In the genomic region with DNA sequence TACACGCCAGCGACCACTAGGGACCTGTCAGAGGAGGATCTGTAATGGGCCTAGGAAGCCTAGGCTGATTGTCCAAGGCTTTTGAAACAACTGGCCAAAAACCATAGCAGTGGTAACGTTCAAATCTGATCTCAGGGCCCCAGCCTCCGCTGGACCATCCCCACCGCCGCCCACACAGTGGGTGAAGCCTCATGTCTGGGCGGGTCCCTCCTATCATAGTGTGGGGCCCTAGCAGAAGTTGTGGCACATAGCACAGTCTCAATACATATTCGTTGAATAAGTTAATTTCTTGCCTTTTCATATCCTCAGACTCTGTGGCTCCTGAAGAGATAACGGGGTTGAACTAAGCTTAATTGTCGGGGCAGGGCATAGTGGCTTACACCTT, we compare ENCODE assay signal across 8 cellular contexts. TPM values are rescaled to one million over a fixed set of nuclear protein-coding genes. Genes with fewer than 3 reads are reported as not detected.
DNase-seq lines count a peak whose midpoint lies in the region; ATAC-seq, FAIRE-seq and TF ChIP-seq lines count a peak whose summit lies in the region.

No MANE protein-coding gene starts in this region.

- FAIRE-seq in D721Med (lab: Jason Lieb, UNC): no peak

- H3K9me3 ChIP-seq in ascending aorta: no peaks in the 10 kb centered on the region
- H3K9me3 ChIP-seq in right lobe of liver: no peaks in the 10 kb centered on the region
- H3K9me3 ChIP-seq in testis: no peaks in the 10 kb centered on the region

- intact Hi-C loops in ascending aorta (cut with DNase I) (loop anchor here (1.0 kb wide), 1 partner anchor 121 kb away; no protein-coding TSS in a partner anchor), right lobe of liver (cut with DNase I) (no loop called here), testis (cut with DNase I; ENCODE audit: low total_unique reads) (no loop called here)

- no peak for TF ChIP-seq POLR2A in right lobe of liver (IDR thresholded peaks at IDR 0.05)
- no peak for TF ChIP-seq POLR2A in testis (IDR thresholded peaks at IDR 0.05)

- no peak for DNase-seq in D721Med (ENCODE audit: insufficient read length, low spot score)
- DNase-seq in ascending aorta (ENCODE audit: low spot score in 2 of 2): peak in 1 of 2 donors; percentile 76
- peak in 1 of 3 donors; percentile 63 for DNase-seq in right lobe of liver
- DNase-seq in testis: no peak
- no peak for DNase-seq in NCI-H774 (lab: John Stamatoyannopoulos, UW)
- DNase-seq in EL: no peak

- TF ChIP-seq CTCF in D721Med (IDR thresholded peaks at IDR 0.05; ENCODE audit: insufficient read depth, missing control alignments): peak; percentile 23
- TF ChIP-seq CTCF in ascending aorta (IDR thresholded peaks at IDR 0.05): peak in 2 of 3 experiments; percentile 8 to 41
- TF ChIP-seq CTCF in right lobe of liver (IDR thresholded peaks at IDR 0.05): peak; percentile 47 to 49 (median 47)
- peak; percentile 14 to 49 (median 42) for TF ChIP-seq CTCF in testis (IDR thresholded peaks at IDR 0.05)

- H3K27ac ChIP-seq in ascending aorta: no peak overlapping the region
- H3K27ac ChIP-seq in right lobe of liver: no peak overlapping the region
- H3K27ac ChIP-seq in testis: peak overlapping the region in 1 of 2 donors; percentile 69

- WGBS in right lobe of liver (ENCODE audit: insufficient coverage, low coverage, low lambda C conversion rate, missing lambda C conversion rate): 22% methylated on average over 9 of the region's 10 CpGs
- 7 to 8% methylated on average over 10 of the region's 10 CpGs for WGBS in testis, 2 donors

- H3K27me3 ChIP-seq in ascending aorta (no peaks in the 10 kb centered on the region), right lobe of liver (no peaks in the 10 kb centered on the region), testis (no peaks in the 10 kb centered on the region)

- peaks cover 4 to 14% of the 10 kb centered on the region in 2 donors for H3K36me3 ChIP-seq in ascending aorta
- peaks cover 0 to 2% (median 0%) of the 10 kb centered on the region in 4 donors for H3K36me3 ChIP-seq in right lobe of liver
- H3K36me3 ChIP-seq in testis (ENCODE audit: low read depth, missing control alignments): no peaks in the 10 kb centered on the region

- peak; percentile 10 for ATAC-seq in HG03354 (IDR thresholded peaks at IDR 0.05; ENCODE audit: poor library complexity, severe bottlenecking, unreplicated experiment)
- ATAC-seq in right lobe of liver: no peak
- ATAC-seq in GM18868 (IDR thresholded peaks at IDR 0.05; ENCODE audit: unreplicated experiment): no peak

- H3K4me1 ChIP-seq in ascending aorta: peaks cover 7 to 17% of the 10 kb centered on the region in 2 donors
- peaks cover 0 to 17% (median 4%) of the 10 kb centered on the region in 4 donors for H3K4me1 ChIP-seq in right lobe of liver
- peaks cover 13% of the 10 kb centered on the region for H3K4me1 ChIP-seq in testis

- H3K4me3 ChIP-seq in ascending aorta: peak overlapping the region; percentile 95 to 99
- peak overlapping the region; percentile 99 to 100 (median 99) for H3K4me3 ChIP-seq in right lobe of liver
- peak overlapping the region; percentile 98 to 100 for H3K4me3 ChIP-seq in testis

RNA-seq across cellular contexts. Expression of gene DPH1, which starts 0.8 kb away (rescaled TPM):
- total RNA-seq in ascending aorta: 125 TPM
- 10 to 100 TPM; 20.0 to 41.1 (median 25.4) TPM for total RNA-seq in right lobe of liver
- total RNA-seq in testis: 10 to 100 TPM; 91.9 to 93.3 TPM
- polyA plus RNA-seq in testis (ENCODE audit: insufficient read depth, low read depth, low replicate concordance): 32.6 TPM

RNA-seq across cellular contexts. Expression of gene RTN4RL1, which starts 5.6 kb away (rescaled TPM):
- total RNA-seq in ascending aorta (11.5 TPM), right lobe of liver (1 to 10 TPM in 5 of 6 experiments, under 1 TPM in 1; 0.54 to 2.6 (median 1.4) TPM), testis (1 to 10 TPM; 1.7 to 1.8 TPM)
- 1.8 TPM for polyA plus RNA-seq in testis (ENCODE audit: insufficient read depth, low read depth, low replicate concordance)

RNA-seq across cellular contexts. Expression of gene OVCA2, which starts 11.1 kb away (rescaled TPM):
- total RNA-seq in ascending aorta (71.3 TPM), right lobe of liver (10 to 100 TPM; 10.3 to 36.2 (median 14.8) TPM), testis (10 to 100 TPM; 46.3 to 55.1 TPM)
- polyA plus RNA-seq in testis (ENCODE audit: insufficient read depth, low read depth, low replicate concordance): 46.3 TPM

RNA-seq across cellular contexts. Expression of gene HIC1, which starts 24.1 kb away (rescaled TPM):
- total RNA-seq in ascending aorta: 131 TPM
- 10 to 100 TPM in 2 of 6 experiments, 1 to 10 TPM in 4; 4.7 to 14.8 (median 6.1) TPM for total RNA-seq in right lobe of liver
- total RNA-seq in testis: 10 to 100 TPM; 36.1 to 38.4 TPM
- 8.7 TPM for polyA plus RNA-seq in testis (ENCODE audit: insufficient read depth, low read depth, low replicate concordance)
